In genomic region chr3:99901200-99901926, GRCh38 we compare ENCODE assay signal across 1 cellular context.
TF ChIP-seq lines count a peak whose summit lies in the region.

No MANE protein-coding gene starts in this region.

TF ChIP-seq in HepG2, 621 proteins besides CTCF, POLR2A, EP300 and RAD21 (continued from another document and continues in another):
- TF ChIP-seq KIAA2018 (CRISPR knock-in tag; IDR thresholded peaks at IDR 0.05; ENCODE audit: borderline replicate concordance) = no peak
- peak; percentile 88 for TF ChIP-seq HDAC2 (CRISPR knock-in tag; IDR thresholded peaks at IDR 0.05)
- TF ChIP-seq ZNF878 (CRISPR knock-in tag; IDR thresholded peaks at IDR 0.05) = peak; percentile 83; the same call in 1 of the 2 replicates
- TF ChIP-seq ELF4 (CRISPR knock-in tag; IDR thresholded peaks at IDR 0.05; ENCODE audit: borderline replicate concordance) = no peak
- no peak for TF ChIP-seq ZNF782 (CRISPR knock-in tag; IDR thresholded peaks at IDR 0.05; ENCODE audit: borderline replicate concordance)
- TF ChIP-seq ZBTB44 (CRISPR knock-in tag; IDR thresholded peaks at IDR 0.05) = no peak
- TF ChIP-seq CEBPB (IDR thresholded peaks at IDR 0.05; ENCODE audit: borderline replicate concordance, low read depth, low read length) = peak; percentile 92
- TF ChIP-seq ZNF296 (CRISPR knock-in tag; conservative IDR thresholded peaks at IDR 0.05) = no peak
- TF ChIP-seq PLRG1 (conservative IDR thresholded peaks at IDR 0.05) = no peak
- peak; percentile 62; the same call in 1 of the 2 replicates for TF ChIP-seq FOXO1 (CRISPR knock-in tag; IDR thresholded peaks at IDR 0.05)
- no peak for TF ChIP-seq ZKSCAN1 (IDR thresholded peaks at IDR 0.05; ENCODE audit: low read length)
- TF ChIP-seq ZNF205 (CRISPR knock-in tag; IDR thresholded peaks at IDR 0.05) = no peak
- TF ChIP-seq SKIL (CRISPR knock-in tag; IDR thresholded peaks at IDR 0.05; ENCODE audit: borderline replicate concordance) = no peak
- TF ChIP-seq ZXDC (CRISPR knock-in tag; IDR thresholded peaks at IDR 0.05) = no peak
- no peak for TF ChIP-seq CENPX (CRISPR knock-in tag; IDR thresholded peaks at IDR 0.05)
- no peak for TF ChIP-seq ZNF512 (CRISPR knock-in tag; IDR thresholded peaks at IDR 0.05)
- no peak for TF ChIP-seq STAT5B (CRISPR knock-in tag; IDR thresholded peaks at IDR 0.05)
- no peak for TF ChIP-seq CC2D1A (CRISPR knock-in tag; IDR thresholded peaks at IDR 0.05)
- TF ChIP-seq ZNF496 (CRISPR knock-in tag; IDR thresholded peaks at IDR 0.05; ENCODE audit: insufficient replicate concordance) = no peak
- no peak for TF ChIP-seq ZBTB49 (CRISPR knock-in tag; IDR thresholded peaks at IDR 0.05; ENCODE audit: borderline replicate concordance)
- no peak for TF ChIP-seq ZBTB4 (CRISPR knock-in tag; IDR thresholded peaks at IDR 0.05; ENCODE audit: borderline replicate concordance)
- TF ChIP-seq SAFB2 (CRISPR knock-in tag; IDR thresholded peaks at IDR 0.05; ENCODE audit: borderline replicate concordance, low read depth) = no peak
- TF ChIP-seq HMGXB3 (CRISPR knock-in tag; IDR thresholded peaks at IDR 0.05; ENCODE audit: borderline replicate concordance) = peak; percentile 66; the same call in 1 of the 2 replicates
